Comparison of ENCODE assay signal across 11 cellular contexts in the genomic region with DNA sequence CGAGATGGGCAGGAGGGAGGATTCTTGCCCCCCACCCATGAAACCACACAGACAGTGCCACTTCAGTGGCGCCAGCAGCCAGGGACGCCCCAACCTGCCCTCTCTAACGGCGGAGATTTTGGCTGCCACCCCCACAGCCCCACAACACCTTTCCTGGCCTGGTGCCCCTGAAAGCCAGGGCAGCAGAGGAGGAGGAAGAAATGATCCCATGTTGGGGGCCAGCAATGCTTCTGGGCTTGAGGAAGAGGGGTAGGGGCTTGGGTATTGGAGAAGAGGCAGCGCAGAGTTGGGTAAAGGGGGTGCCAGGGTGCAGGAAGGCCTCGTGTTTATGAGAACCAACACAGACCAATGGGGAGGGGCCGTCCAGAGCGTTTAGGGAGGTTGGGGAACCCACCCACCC. TPM values are rescaled to one million over a fixed set of nuclear protein-coding genes. Genes with fewer than 3 reads are reported as not detected.
DNase-seq lines count a peak whose midpoint lies in the region; ATAC-seq, FAIRE-seq and TF ChIP-seq lines count a peak whose summit lies in the region.
"Had no signal": no experiment of that assay in that cellular context is flagged by ENCODE, and none has a peak within 500 bp of the region (broad histone marks: within the 10 kb centered on the region; RNA-seq: fewer than 3 reads in every experiment).

No MANE protein-coding gene starts in this region.

- DNase-seq in activated CD8-positive, alpha-beta memory T cell treated with anti-CD3 and anti-CD28 coated beads, Interleukin-2, amount 10 ng/mL, durations not matched to agents 7 days and 5 days = no peak
- no peak for DNase-seq in activated CD8-positive, alpha-beta memory T cell treated with anti-CD3 and anti-CD28 coated beads, Interleukin-2, amount 50 U/mL, for 48 hours
- no peak for DNase-seq in activated CD8-positive, alpha-beta T cell treated with anti-CD3 and anti-CD28 coated beads, Interleukin-2, amount 10 ng/mL, durations not matched to agents 7 days and 5 days
- no peak for DNase-seq in keratinocyte (ENCODE audit: low read depth, low spot score)
- DNase-seq in suprapubic skin (ENCODE audit: low spot score in 2 of 2) = no peak
- DNase-seq in GM03348 (ENCODE audit: low spot score) = no peak
- DNase-seq in T-helper 9 cell = no peak
- DNase-seq in NCI-H1694 (lab: John Stamatoyannopoulos, UW) = no peak
- DNase-seq: aorta, left colon had no signal

- peaks cover 56% of the 10 kb centered on the region for H3K79me2 ChIP-seq in keratinocyte (ENCODE audit: control insufficient read depth, insufficient read depth, low read length)

- WGBS in suprapubic skin = 64% methylated on average over 9 of the region's 9 CpGs

- peaks cover 27% of the 10 kb centered on the region for H4K20me1 ChIP-seq in keratinocyte (ENCODE audit: control insufficient read depth, extremely low read depth, insufficient read depth, low read length)

- H2AFZ ChIP-seq in keratinocyte (ENCODE audit: control insufficient read depth, low read length) = no peak overlapping the region

- H3K36me3 ChIP-seq in keratinocyte (ENCODE audit: control insufficient read depth in 2 of 2, extremely low read depth in 1 of 2, insufficient read depth in 2 of 2, low read length in 2 of 2) = peaks cover 0 to 3% of the 10 kb centered on the region in 2 experiments
- no peaks in the 10 kb centered on the region for H3K36me3 ChIP-seq in suprapubic skin

- H3K9me1 ChIP-seq in keratinocyte (ENCODE audit: control insufficient read depth, extremely low read depth, insufficient read depth, low read length) = no peaks in the 10 kb centered on the region

- no peak overlapping the region for H3K4me3 ChIP-seq in keratinocyte (ENCODE audit: control insufficient read depth in 2 of 3, extremely low read depth in 1 of 3, insufficient read depth in 2 of 3, low read depth in 1 of 3, low read length in 3 of 3)
- peak overlapping the region; percentile 86 for H3K4me3 ChIP-seq in suprapubic skin

- H3K36me3 Mint-ChIP-seq in activated CD8-positive, alpha-beta memory T cell treated with anti-CD3 and anti-CD28 coated beads, Interleukin-2, amount 10 ng/mL, durations not matched to agents 7 days and 5 days = no peaks in the 10 kb centered on the region
- H3K36me3 Mint-ChIP-seq in activated CD8-positive, alpha-beta T cell treated with anti-CD3 and anti-CD28 coated beads, Interleukin-2, amount 10 ng/mL, durations not matched to agents 7 days and 5 days (ENCODE audit: low read depth) = peaks cover 14% of the 10 kb centered on the region

- H3K9me3 ChIP-seq in keratinocyte (ENCODE audit: control insufficient read depth, low read depth, low read length) = no peaks in the 10 kb centered on the region
- H3K9me3 ChIP-seq in suprapubic skin = no peaks in the 10 kb centered on the region

- peak overlapping the region; percentile 82 for H3K4me2 ChIP-seq in keratinocyte (ENCODE audit: control insufficient read depth, extremely low read depth, insufficient read depth, low read depth, low read length)

- no peak for TF ChIP-seq CTCF in keratinocyte (optimal IDR thresholded peaks at IDR 0.05 in 1 of 3, IDR thresholded peaks at IDR 0.05 in 1 of 3, conservative IDR thresholded peaks at IDR 0.05 in 1 of 3; ENCODE audit: extremely low read depth in 1 of 3, insufficient read depth in 2 of 3, low read length in 3 of 3)
- TF ChIP-seq CTCF in suprapubic skin (IDR thresholded peaks at IDR 0.05) = no peak

- dilution Hi-C loops in keratinocyte (cut with MboI; ENCODE audit: extremely low pct_ligation_motif_present, low sequenced_read_pairs) = loop anchor here (25.0 kb wide), 1 partner anchor 241 kb away; no protein-coding TSS in a partner anchor

- H3K27ac Mint-ChIP-seq in activated CD8-positive, alpha-beta memory T cell treated with anti-CD3 and anti-CD28 coated beads, Interleukin-2, amount 10 ng/mL, durations not matched to agents 7 days and 5 days = peak overlapping the region; percentile 82
- H3K27ac Mint-ChIP-seq in activated CD8-positive, alpha-beta T cell treated with anti-CD3 and anti-CD28 coated beads, Interleukin-2, amount 10 ng/mL, durations not matched to agents 7 days and 5 days = peak overlapping the region; percentile 88

- no peaks in the 10 kb centered on the region for H3K9me3 Mint-ChIP-seq in activated CD8-positive, alpha-beta memory T cell treated with anti-CD3 and anti-CD28 coated beads, Interleukin-2, amount 10 ng/mL, durations not matched to agents 7 days and 5 days (ENCODE audit: low read depth)
- no peaks in the 10 kb centered on the region for H3K9me3 Mint-ChIP-seq in activated CD8-positive, alpha-beta T cell treated with anti-CD3 and anti-CD28 coated beads, Interleukin-2, amount 10 ng/mL, durations not matched to agents 7 days and 5 days (ENCODE audit: insufficient read depth)

- H3K4me1 ChIP-seq in keratinocyte (ENCODE audit: control insufficient read depth, extremely low read depth, insufficient read depth, low read length) = peaks cover 22% of the 10 kb centered on the region
- peaks cover 68% of the 10 kb centered on the region for H3K4me1 ChIP-seq in suprapubic skin

- peaks cover 5% of the 10 kb centered on the region for H3K27me3 Mint-ChIP-seq in activated CD8-positive, alpha-beta memory T cell treated with anti-CD3 and anti-CD28 coated beads, Interleukin-2, amount 10 ng/mL, durations not matched to agents 7 days and 5 days
- H3K27me3 Mint-ChIP-seq in activated CD8-positive, alpha-beta T cell treated with anti-CD3 and anti-CD28 coated beads, Interleukin-2, amount 10 ng/mL, durations not matched to agents 7 days and 5 days (ENCODE audit: low read depth) = peaks cover 3% of the 10 kb centered on the region

- H3K4me3 Mint-ChIP-seq in activated CD8-positive, alpha-beta memory T cell treated with anti-CD3 and anti-CD28 coated beads, Interleukin-2, amount 10 ng/mL, durations not matched to agents 7 days and 5 days = peak overlapping the region; percentile 89
- peak overlapping the region; percentile 94 for H3K4me3 Mint-ChIP-seq in activated CD8-positive, alpha-beta T cell treated with anti-CD3 and anti-CD28 coated beads, Interleukin-2, amount 10 ng/mL, durations not matched to agents 7 days and 5 days

- TF ChIP-seq POLR2A in suprapubic skin (IDR thresholded peaks at IDR 0.05) = no peak

- H3K4me1 Mint-ChIP-seq in activated CD8-positive, alpha-beta memory T cell treated with anti-CD3 and anti-CD28 coated beads, Interleukin-2, amount 10 ng/mL, durations not matched to agents 7 days and 5 days = peaks cover 29% of the 10 kb centered on the region
- peaks cover 41% of the 10 kb centered on the region for H3K4me1 Mint-ChIP-seq in activated CD8-positive, alpha-beta T cell treated with anti-CD3 and anti-CD28 coated beads, Interleukin-2, amount 10 ng/mL, durations not matched to agents 7 days and 5 days (ENCODE audit: low read depth)

- POLR2A ChIA-PET in activated CD8-positive, alpha-beta T cell treated with anti-CD3 and anti-CD28 coated beads, Interleukin-2, amount 10 ng/mL, durations not matched to agents 7 days and 5 days (lab: Charles Lee) = no interaction called here

- H3K27me3 ChIP-seq in keratinocyte (ENCODE audit: control insufficient read depth, extremely low read depth, insufficient read depth, low read length) = no peaks in the 10 kb centered on the region
- H3K27me3 ChIP-seq in suprapubic skin = no peaks in the 10 kb centered on the region

- H3K9ac ChIP-seq in keratinocyte (ENCODE audit: control insufficient read depth, extremely low read depth, insufficient read depth, low read length) = no peak overlapping the region

- no peak for FAIRE-seq in keratinocyte (lab: Jason Lieb, UNC)

- CTCF ChIA-PET in activated CD8-positive, alpha-beta memory T cell treated with anti-CD3 and anti-CD28 coated beads, Interleukin-2, amount 10 ng/mL, durations not matched to agents 7 days and 5 days (lab: Charles Lee) = interaction anchor here (0.9 to 1.6 kb wide), 2 partner anchors 9 to 14 kb away, joined by 3 read pairs; no protein-coding TSS in a partner anchor
- CTCF ChIA-PET in activated CD8-positive, alpha-beta T cell treated with anti-CD3 and anti-CD28 coated beads, Interleukin-2, amount 10 ng/mL, durations not matched to agents 7 days and 5 days (lab: Charles Lee) = interaction anchor here (1.4 kb wide), 1 partner anchor 59 kb away, joined by 4 read pairs; no protein-coding TSS in a partner anchor

- H3K27ac ChIP-seq in keratinocyte (ENCODE audit: control insufficient read depth, insufficient read depth, low read length) (no peak overlapping the region), suprapubic skin (no peak overlapping the region)

- no peak for ATAC-seq in activated CD8-positive, alpha-beta memory T cell treated with anti-CD3 and anti-CD28 coated beads, Interleukin-2, amount 10 ng/mL, durations not matched to agents 7 days and 5 days
- ATAC-seq in activated CD8-positive, alpha-beta T cell treated with anti-CD3 and anti-CD28 coated beads, Interleukin-2, amount 10 ng/mL, durations not matched to agents 7 days and 5 days = no peak
- ATAC-seq: left colon, Right ventricle myocardium inferior had no signal

- TF ChIP-seq EP300 in suprapubic skin (IDR thresholded peaks at IDR 0.05) = no peak

RNA-seq across cellular contexts. Expression of gene MLLT1, which starts 1.7 kb away (rescaled TPM):
- 10 to 100 TPM; 40.5 to 47.1 TPM for total RNA-seq in activated CD8-positive, alpha-beta memory T cell treated with anti-CD3 and anti-CD28 coated beads, Interleukin-2, amount 10 ng/mL, durations not matched to agents 7 days and 5 days
- total RNA-seq in activated CD8-positive, alpha-beta T cell treated with anti-CD3 and anti-CD28 coated beads, Interleukin-2, amount 10 ng/mL, durations not matched to agents 7 days and 5 days = 10 to 100 TPM; 37.3 to 48.7 TPM
- 8.2 to 13.8 TPM (median 8.3 TPM) in 3 replicates for polyA plus RNA-seq in keratinocyte
- 4.5 TPM for polyA plus RNA-seq in keratinocyte (2011; ENCODE audit: low read depth)
- polyA plus RNA-seq in keratinocyte (2011; cell fraction: cytosol; rRNA removed) = 8.5 and 16.1 TPM in 2 replicates
- 13.8 and 20.5 TPM in 2 replicates for polyA plus RNA-seq in keratinocyte (2011; cell fraction: nucleus; rRNA removed)
- polyA plus RNA-seq in keratinocyte (2012; ENCODE audit: low replicate concordance) = 12.8 and 24.9 TPM in 2 replicates
- 9.5 to 34.4 TPM (median 12.5 TPM) in 3 replicates for polyA minus RNA-seq in keratinocyte
- polyA minus RNA-seq in keratinocyte (2011; cell fraction: cytosol; rRNA and poly(A)+ RNA removed) = 55.6 TPM
- 10.5 and 11.4 TPM in 2 replicates for polyA minus RNA-seq in keratinocyte (2011; cell fraction: nucleus; rRNA and poly(A)+ RNA removed)
- total RNA-seq in suprapubic skin = 10 to 100 TPM; 16.0 to 29.0 (median 22.7) TPM

RNA-seq across cellular contexts. Expression of gene ACER1, which starts 55.4 kb away (rescaled TPM):
- under 1 TPM in 1 of 2 experiments, not detected in 1; 0.26 TPM for total RNA-seq in activated CD8-positive, alpha-beta memory T cell treated with anti-CD3 and anti-CD28 coated beads, Interleukin-2, amount 10 ng/mL, durations not matched to agents 7 days and 5 days
- under 1 TPM; 0.26 to 0.29 TPM for total RNA-seq in activated CD8-positive, alpha-beta T cell treated with anti-CD3 and anti-CD28 coated beads, Interleukin-2, amount 10 ng/mL, durations not matched to agents 7 days and 5 days
- polyA plus RNA-seq in keratinocyte = 0.38 to 0.66 TPM (median 0.39 TPM) in 3 replicates
- 2.2 TPM for polyA plus RNA-seq in keratinocyte (2011; ENCODE audit: low read depth)
- 0.21 and 0.28 TPM in 2 replicates for polyA plus RNA-seq in keratinocyte (2011; cell fraction: cytosol; rRNA removed)
- 0.75 and 1.0 TPM in 2 replicates for polyA plus RNA-seq in keratinocyte (2011; cell fraction: nucleus; rRNA removed)
- 0.17 and 12.2 TPM in 2 replicates for polyA plus RNA-seq in keratinocyte (2012; ENCODE audit: low replicate concordance)
- polyA minus RNA-seq in keratinocyte = 0.90 to 1.0 TPM (median 0.92 TPM) in 3 replicates
- not detected for polyA minus RNA-seq in keratinocyte (2011; cell fraction: cytosol; rRNA and poly(A)+ RNA removed)
- polyA minus RNA-seq in keratinocyte (2011; cell fraction: nucleus; rRNA and poly(A)+ RNA removed) = 0.54 and 1.1 TPM in 2 replicates
- total RNA-seq in suprapubic skin = 10 to 100 TPM; 22.2 to 81.4 (median 51.8) TPM
- total RNA-seq: aorta, left colon, Right ventricle myocardium inferior had no signal

Comparison
In these comparisons a context has a peak if more than half of its experiments do, and no peak if none do; other contexts are left out.
1. RNA of gene ACER1, which starts 55.4 kb away (total RNA-seq): 22.2 to 81.4 TPM in suprapubic skin; 0.26 to 0.29 TPM in activated CD8-positive, alpha-beta T cell treated with anti-CD3 and anti-CD28 coated beads, Interleukin-2, amount 10 ng/mL, durations not matched to agents 7 days and 5 days and 0.26 TPM in activated CD8-positive, alpha-beta memory T cell treated with anti-CD3 and anti-CD28 coated beads, Interleukin-2, amount 10 ng/mL, durations not matched to agents 7 days and 5 days; every median in the first group is over 10 times any median in the second.